Comparison of ENCODE assay signal across 12 cellular contexts in the genomic region with DNA sequence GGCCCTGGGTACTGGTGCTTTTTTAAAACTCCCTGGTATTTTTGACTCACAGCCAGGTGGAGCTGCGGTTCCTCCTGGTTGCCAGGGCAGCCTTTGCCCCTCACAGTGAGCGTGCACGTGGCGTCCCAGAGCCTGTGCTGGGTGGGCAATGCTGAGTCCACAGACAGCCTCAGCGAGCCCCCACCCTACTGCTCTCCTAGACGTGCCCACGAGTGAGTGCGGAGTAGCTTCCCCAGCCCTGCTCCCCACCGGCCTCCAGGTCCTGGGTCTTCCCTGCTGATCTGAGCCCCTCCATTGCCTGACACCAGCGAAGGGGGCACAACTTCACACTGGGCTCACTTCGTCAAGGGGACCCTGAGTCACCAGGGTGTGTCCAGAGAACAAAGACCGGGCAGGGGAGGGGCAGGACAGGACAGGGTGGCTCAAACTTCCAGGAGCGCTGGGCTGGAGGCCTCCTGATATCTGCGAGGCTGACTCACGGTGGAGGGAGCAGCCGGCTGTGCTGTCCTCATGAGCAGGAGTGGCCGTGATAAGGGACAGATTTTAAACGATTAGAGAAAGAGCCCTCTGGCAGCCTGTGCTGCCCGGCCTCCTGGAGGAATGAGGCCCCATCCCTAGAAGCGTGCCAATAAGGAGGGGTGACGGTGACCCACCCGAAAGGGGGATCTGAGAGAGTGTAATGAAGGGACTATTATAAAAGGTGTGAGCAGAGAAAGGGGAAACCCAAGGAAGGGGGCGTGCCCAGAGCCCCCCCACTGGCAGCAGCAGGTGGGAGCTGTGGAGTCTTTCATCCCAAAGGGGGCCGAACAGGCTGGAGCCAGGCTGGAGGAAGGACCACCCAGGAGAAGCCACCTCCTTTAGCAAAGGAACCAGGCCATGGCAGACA.
DNase-seq lines count a peak whose midpoint lies in the region; TF ChIP-seq lines count a peak whose summit lies in the region.
"Had no signal": no experiment of that assay in that cellular context is flagged by ENCODE, and none has a peak within 500 bp of the region (broad histone marks: within the 10 kb centered on the region; RNA-seq: fewer than 3 reads in every experiment).

No MANE protein-coding gene starts in this region.

- H3K4me1 Mint-ChIP-seq in CD8-positive, alpha-beta memory T cell = no peaks in the 10 kb centered on the region
- H3K4me1 Mint-ChIP-seq in activated CD4-positive, alpha-beta memory T cell treated with anti-CD3 and anti-CD28 coated beads, Interleukin-2, amount 10 ng/mL, durations not matched to agents 7 days and 5 days = no peaks in the 10 kb centered on the region

- peaks cover 0 to 3% (median 0%) of the 10 kb centered on the region in 5 donors for H3K9me3 Mint-ChIP-seq in CD8-positive, alpha-beta memory T cell
- H3K9me3 Mint-ChIP-seq in activated CD4-positive, alpha-beta memory T cell treated with anti-CD3 and anti-CD28 coated beads, Interleukin-2, amount 10 ng/mL, durations not matched to agents 7 days and 5 days = peaks cover 3% of the 10 kb centered on the region

- TF ChIP-seq CTCF in MM.1S (IDR thresholded peaks at IDR 0.05; ENCODE audit: low read length) = 0 out of 2 replicates have a peak, but pooled peaks have one; percentile 5
- no peak for TF ChIP-seq CTCF in GM10266 (IDR thresholded peaks at IDR 0.05; ENCODE audit: control insufficient read depth, insufficient read depth, low read depth, missing control alignments)

- no peak overlapping the region for H3K4me3 ChIP-seq in CD8-positive, alpha-beta memory T cell (ENCODE audit: low read length)
- H3K4me3 ChIP-seq in MM.1S (ENCODE audit: low read length) (no peak overlapping the region), duodenal mucosa (ENCODE audit: low read depth in 1 of 2, low read length in 2 of 2) (peak overlapping the region in 1 of 2 donors; percentile 29), muscle layer of duodenum (ENCODE audit: low read depth in 1 of 2, low read length in 2 of 2) (no peak overlapping the region)
- H3K4me3 ChIP-seq: thyroid gland had no signal

- H3K4me3 Mint-ChIP-seq in CD8-positive, alpha-beta memory T cell = no peak overlapping the region
- H3K4me3 Mint-ChIP-seq in activated CD4-positive, alpha-beta memory T cell treated with anti-CD3 and anti-CD28 coated beads, Interleukin-2, amount 10 ng/mL, durations not matched to agents 7 days and 5 days = no peak overlapping the region

- CTCF ChIA-PET in CD8-positive, alpha-beta memory T cell (lab: Charles Lee) = no interaction called here
- CTCF ChIA-PET in activated CD4-positive, alpha-beta memory T cell treated with anti-CD3 and anti-CD28 coated beads, Interleukin-2, amount 10 ng/mL, durations not matched to agents 7 days and 5 days (lab: Charles Lee) = no interaction called here
- CTCF ChIA-PET in HEK293T (lab: Yijun Ruan, JAX) = no interaction called here

- peaks cover 4% of the 10 kb centered on the region for H3K27me3 ChIP-seq in CD8-positive, alpha-beta memory T cell (ENCODE audit: insufficient read depth, low read length, poor library complexity, severe bottlenecking)
- peaks cover 85% of the 10 kb centered on the region for H3K27me3 ChIP-seq in MM.1S (replicated peaks; ENCODE audit: insufficient read depth, low read length)
- no peaks in the 10 kb centered on the region for H3K27me3 ChIP-seq in duodenal mucosa (ENCODE audit: control insufficient read depth in 1 of 2, insufficient read depth in 2 of 2, low read length in 2 of 2)
- H3K27me3 ChIP-seq in muscle layer of duodenum (ENCODE audit: low read depth, low read length) = peaks cover 3% of the 10 kb centered on the region
- H3K27me3 ChIP-seq: thyroid gland had no signal

- H3K27ac ChIP-seq in CD8-positive, alpha-beta memory T cell (ENCODE audit: low read depth, low read length) = peak overlapping the region; percentile 47
- H3K27ac ChIP-seq in MM.1S (ENCODE audit: low read length) (no peak overlapping the region), duodenal mucosa (ENCODE audit: low read depth, low read length) (no peak overlapping the region), muscle layer of duodenum (ENCODE audit: low read length) (peak overlapping the region; percentile 7)
- H3K27ac ChIP-seq: thyroid gland had no signal

- H3K9ac ChIP-seq in MM.1S (ENCODE audit: low read length) = no peak overlapping the region
- H3K9ac ChIP-seq in duodenal mucosa (ENCODE audit: low read depth in 1 of 2, low read length in 2 of 2) = peak overlapping the region; percentile 34 to 60

- H3K36me3 ChIP-seq in CD8-positive, alpha-beta memory T cell (ENCODE audit: insufficient read depth, low read length) = no peaks in the 10 kb centered on the region
- H3K36me3 ChIP-seq in MM.1S (replicated peaks; ENCODE audit: insufficient read depth, low read length) = no peaks in the 10 kb centered on the region
- no peaks in the 10 kb centered on the region for H3K36me3 ChIP-seq in duodenal mucosa (ENCODE audit: control insufficient read depth in 1 of 2, insufficient read depth in 2 of 2, low read length in 2 of 2)
- no peaks in the 10 kb centered on the region for H3K36me3 ChIP-seq in muscle layer of duodenum (ENCODE audit: control insufficient read depth in 1 of 2, insufficient read depth in 2 of 2, low read length in 2 of 2)
- H3K36me3 ChIP-seq: thyroid gland had no signal

- no peaks in the 10 kb centered on the region for H3K9me3 ChIP-seq in CD8-positive, alpha-beta memory T cell (ENCODE audit: low read length)
- H3K9me3 ChIP-seq in MM.1S (replicated peaks; ENCODE audit: insufficient read depth, low read length) = no peaks in the 10 kb centered on the region
- no peaks in the 10 kb centered on the region for H3K9me3 ChIP-seq in duodenal mucosa (ENCODE audit: control insufficient read depth in 1 of 2, low read length in 2 of 2)
- H3K9me3 ChIP-seq in muscle layer of duodenum (ENCODE audit: control insufficient read depth in 1 of 2, low read length in 2 of 2) = no peaks in the 10 kb centered on the region
- H3K9me3 ChIP-seq: thyroid gland had no signal

- H3K27ac Mint-ChIP-seq in CD8-positive, alpha-beta memory T cell = no peak overlapping the region
- no peak overlapping the region for H3K27ac Mint-ChIP-seq in activated CD4-positive, alpha-beta memory T cell treated with anti-CD3 and anti-CD28 coated beads, Interleukin-2, amount 10 ng/mL, durations not matched to agents 7 days and 5 days

- H3K27me3 Mint-ChIP-seq in CD8-positive, alpha-beta memory T cell = peaks cover 9 to 25% of the 10 kb centered on the region in 2 donors
- H3K27me3 Mint-ChIP-seq in activated CD4-positive, alpha-beta memory T cell treated with anti-CD3 and anti-CD28 coated beads, Interleukin-2, amount 10 ng/mL, durations not matched to agents 7 days and 5 days = no peaks in the 10 kb centered on the region

- H3K4me2 ChIP-seq in MM.1S (ENCODE audit: low read depth, low read length) = no peak overlapping the region

- H3K79me2 ChIP-seq in MM.1S (ENCODE audit: low read length) = no peaks in the 10 kb centered on the region

- DNase-seq in CD8-positive, alpha-beta memory T cell = no peak
- no peak for DNase-seq in MM.1S
- DNase-seq in SHP77 treated with DMSO at 0.1 percent for 48 hours (lab: John Stamatoyannopoulos, UW) = no peak
- DNase-seq in GM10266 (ENCODE audit: extremely low spot score) = no peak
- DNase-seq in activated CD4-positive, alpha-beta memory T cell treated with anti-CD3 and anti-CD28 coated beads, Interleukin-2, amount 10 ng/mL, durations not matched to agents 7 days and 5 days = no peak
- DNase-seq in HEK293T (ENCODE audit: extremely low spot score) = no peak
- DNase-seq: DMS79 treated with DMSO at 0.1 percent for 48 hours; NCI-H2227 treated with DMSO at 0.1 percent for 48 hours; stimulated activated CD4-positive, alpha-beta T cell treated with anti-CD3 and anti-CD28 coated beads, Interleukin-15, amount 100 ng/mL, for 24 hours; thyroid gland had no signal

- POLR2A ChIA-PET in CD8-positive, alpha-beta memory T cell (lab: Charles Lee) = no interaction called here
- POLR2A ChIA-PET in activated CD4-positive, alpha-beta memory T cell treated with anti-CD3 and anti-CD28 coated beads, Interleukin-2, amount 10 ng/mL, durations not matched to agents 7 days and 5 days (lab: Charles Lee) = no interaction called here
- POLR2A ChIA-PET in HEK293T (lab: Yijun Ruan, JAX) = no interaction called here

- no peaks in the 10 kb centered on the region for H4K20me1 ChIP-seq in MM.1S (ENCODE audit: insufficient read depth, low read length)

- no peaks in the 10 kb centered on the region for H3F3A ChIP-seq in MM.1S (ENCODE audit: insufficient read depth, low read length)

- no peaks in the 10 kb centered on the region for H3K9me2 ChIP-seq in MM.1S (replicated peaks; ENCODE audit: insufficient read depth, low read length)

- no peak overlapping the region for H2AFZ ChIP-seq in MM.1S (ENCODE audit: low read length)

- no peaks in the 10 kb centered on the region for H3K4me1 ChIP-seq in CD8-positive, alpha-beta memory T cell (ENCODE audit: insufficient read depth, low read length)
- H3K4me1 ChIP-seq in MM.1S (ENCODE audit: low read length) = no peaks in the 10 kb centered on the region
- H3K4me1 ChIP-seq in duodenal mucosa (ENCODE audit: control insufficient read depth in 1 of 2, insufficient read depth in 2 of 2, low read length in 2 of 2) = peaks cover 27 to 28% of the 10 kb centered on the region in 2 donors
- peaks cover 0 to 5% of the 10 kb centered on the region in 2 donors for H3K4me1 ChIP-seq in muscle layer of duodenum (ENCODE audit: control insufficient read depth in 1 of 2, insufficient read depth in 2 of 2, low read length in 2 of 2)
- H3K4me1 ChIP-seq: thyroid gland had no signal

- no peaks in the 10 kb centered on the region for H3K36me3 Mint-ChIP-seq in CD8-positive, alpha-beta memory T cell
- no peaks in the 10 kb centered on the region for H3K36me3 Mint-ChIP-seq in activated CD4-positive, alpha-beta memory T cell treated with anti-CD3 and anti-CD28 coated beads, Interleukin-2, amount 10 ng/mL, durations not matched to agents 7 days and 5 days (ENCODE audit: low read depth)

TF ChIP-seq in HEK293T, 16 proteins besides CTCF, POLR2A, EP300 and RAD21 (continues in another document):
- TF ChIP-seq BHLHE40 (IDR thresholded peaks at IDR 0.05; ENCODE audit: borderline replicate concordance) = no peak
- TF ChIP-seq TARDBP (IDR thresholded peaks at IDR 0.05) = no peak
- no peak for TF ChIP-seq FOXM1 (IDR thresholded peaks at IDR 0.05; ENCODE audit: borderline replicate concordance)
- no peak for TF ChIP-seq CTBP1 (IDR thresholded peaks at IDR 0.05; ENCODE audit: borderline replicate concordance)
- no peak for TF ChIP-seq ARNT (IDR thresholded peaks at IDR 0.05)
- TF ChIP-seq ELF4 (IDR thresholded peaks at IDR 0.05) = no peak
- TF ChIP-seq, protein P1, sequence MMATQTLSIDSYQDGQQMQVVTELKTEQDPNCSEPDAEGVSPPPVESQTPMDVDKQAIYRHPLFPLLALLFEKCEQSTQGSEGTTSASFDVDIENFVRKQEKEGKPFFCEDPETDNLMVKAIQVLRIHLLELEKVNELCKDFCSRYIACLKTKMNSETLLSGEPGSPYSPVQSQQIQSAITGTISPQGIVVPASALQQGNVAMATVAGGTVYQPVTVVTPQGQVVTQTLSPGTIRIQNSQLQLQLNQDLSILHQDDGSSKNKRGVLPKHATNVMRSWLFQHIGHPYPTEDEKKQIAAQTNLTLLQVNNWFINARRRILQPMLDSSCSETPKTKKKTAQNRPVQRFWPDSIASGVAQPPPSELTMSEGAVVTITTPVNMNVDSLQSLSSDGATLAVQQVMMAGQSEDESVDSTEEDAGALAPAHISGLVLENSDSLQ (IDR thresholded peaks at IDR 0.05) = no peak
- TF ChIP-seq SP1 (IDR thresholded peaks at IDR 0.05) = no peak

Comparison
In these comparisons a context has a peak if more than half of its experiments do, and no peak if none do; other contexts are left out.
1. H3K27ac ChIP-seq: peak in CD8-positive, alpha-beta memory T cell (single experiment) and muscle layer of duodenum (single experiment); none in MM.1S (single experiment) and duodenal mucosa (single experiment).